In the genomic region with DNA sequence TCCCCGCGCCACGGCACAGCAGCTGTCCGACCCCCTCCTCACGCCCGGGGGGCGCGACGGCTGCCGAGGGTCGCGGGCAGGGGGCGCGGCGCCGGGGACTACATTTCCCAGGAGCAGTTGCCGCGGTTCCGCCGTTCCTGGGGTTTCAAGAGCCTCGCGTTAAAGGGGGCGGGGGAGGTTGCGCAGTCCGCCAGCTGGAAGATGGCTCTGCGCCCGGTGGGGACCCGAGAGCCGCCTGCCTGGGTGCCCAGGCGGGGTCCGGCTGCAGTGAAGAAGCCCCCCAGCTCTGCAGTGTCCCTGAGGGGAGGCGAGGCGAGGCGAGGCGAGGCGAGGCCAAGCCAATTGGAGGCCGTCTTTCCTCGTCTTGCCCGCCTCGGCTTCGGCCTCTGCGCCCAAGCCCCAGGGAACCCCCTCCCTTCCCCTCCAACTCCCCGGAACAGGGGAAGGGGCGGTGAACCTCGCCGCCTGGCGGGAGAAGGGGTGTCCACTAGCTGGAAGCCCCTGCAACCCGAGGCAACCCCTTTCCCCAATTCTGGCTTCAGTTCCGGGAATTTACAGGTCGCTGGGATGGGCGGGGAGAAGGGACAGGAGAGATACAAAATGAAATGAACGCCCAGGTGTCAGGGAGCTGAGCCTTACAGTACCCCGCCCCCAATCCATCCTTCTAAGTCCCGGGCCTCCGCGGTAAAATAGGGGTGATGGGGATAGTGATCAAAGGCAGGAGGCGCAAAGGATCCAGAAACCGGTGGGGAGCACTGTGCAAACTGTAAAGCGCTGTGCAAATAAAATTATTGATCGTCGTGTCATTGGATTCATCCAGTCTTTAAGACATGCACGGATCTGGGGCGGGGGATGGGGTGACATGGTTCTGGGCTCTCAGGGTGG, we compare ENCODE assay signal across 8 cellular contexts. TPM values are rescaled to one million over a fixed set of nuclear protein-coding genes. Genes with fewer than 3 reads are reported as not detected.
A peak's percentile ranks its signal among the peaks of the same experiment; 100 is the strongest.
DNase-seq lines count a peak whose midpoint lies in the region; ATAC-seq and TF ChIP-seq lines count a peak whose summit lies in the region.

No MANE protein-coding gene starts in this region.

- no peak for ATAC-seq in GM18861 (IDR thresholded peaks at IDR 0.05; ENCODE audit: unreplicated experiment)

- DNase-seq in BE2C (peak; percentile 78), GM20000 (ENCODE audit: low spot score) (peak; percentile 62), Peyer's patch (peak in 2 of 3 donors; percentile 75 to 80), left kidney (ENCODE audit: low read depth, low spot score) (peak; percentile 92), T-helper 9 cell (no peak)

- no peaks in the 10 kb centered on the region for H3K36me3 ChIP-seq in BE2C
- H3K36me3 ChIP-seq in Peyer's patch, result no peaks in the 10 kb centered on the region

- peak overlapping the region; percentile 63 for H3K4me3 Mint-ChIP-seq in stimulated activated naive CD8-positive, alpha-beta T cell treated with anti-CD3 and anti-CD28 coated beads, Interleukin-15, Interleukin-2, amounts not matched to agents 100 ng/mL and 50 ng/mL, for 24 hours

- no peak for TF ChIP-seq CTCF in BE2C (IDR thresholded peaks at IDR 0.05; ENCODE audit: low read depth, low read length)
- TF ChIP-seq CTCF in GM20000 (IDR thresholded peaks at IDR 0.05; ENCODE audit: extremely low read depth, missing control alignments), result no peak
- no peak for TF ChIP-seq CTCF in Peyer's patch (IDR thresholded peaks at IDR 0.05)

- peaks cover 4% of the 10 kb centered on the region; the same call in 1 of the 2 replicates for H3K4me1 ChIP-seq in BE2C
- H3K4me1 ChIP-seq in Peyer's patch, result peaks cover 0 to 39% (median 4%) of the 10 kb centered on the region in 4 donors

- no peaks in the 10 kb centered on the region for H3K27me3 ChIP-seq in BE2C
- H3K27me3 ChIP-seq in Peyer's patch, result no peaks in the 10 kb centered on the region

- H3K4me3 ChIP-seq in BE2C (ENCODE audit: low read depth, low read length), result peak overlapping the region; percentile 75
- peak overlapping the region; percentile 34 to 86 (median 58) for H3K4me3 ChIP-seq in Peyer's patch

- H3K9me3 ChIP-seq in BE2C, result no peaks in the 10 kb centered on the region
- H3K9me3 ChIP-seq in Peyer's patch, result no peaks in the 10 kb centered on the region

- no peak overlapping the region for H3K27ac Mint-ChIP-seq in stimulated activated naive CD8-positive, alpha-beta T cell treated with anti-CD3 and anti-CD28 coated beads, Interleukin-15, Interleukin-2, amounts not matched to agents 100 ng/mL and 50 ng/mL, for 24 hours

- H3K36me3 Mint-ChIP-seq in stimulated activated naive CD8-positive, alpha-beta T cell treated with anti-CD3 and anti-CD28 coated beads, Interleukin-15, Interleukin-2, amounts not matched to agents 100 ng/mL and 50 ng/mL, for 24 hours (ENCODE audit: low read depth), result no peaks in the 10 kb centered on the region

- peaks cover 31% of the 10 kb centered on the region for H3K4me1 Mint-ChIP-seq in stimulated activated naive CD8-positive, alpha-beta T cell treated with anti-CD3 and anti-CD28 coated beads, Interleukin-15, Interleukin-2, amounts not matched to agents 100 ng/mL and 50 ng/mL, for 24 hours (ENCODE audit: low read depth)

- TF ChIP-seq POLR2A in Peyer's patch (IDR thresholded peaks at IDR 0.05), result no peak

- peaks cover 48% of the 10 kb centered on the region for H3K27me3 Mint-ChIP-seq in stimulated activated naive CD8-positive, alpha-beta T cell treated with anti-CD3 and anti-CD28 coated beads, Interleukin-15, Interleukin-2, amounts not matched to agents 100 ng/mL and 50 ng/mL, for 24 hours

- peak overlapping the region; percentile 17 to 78 (median 64) for H3K27ac ChIP-seq in Peyer's patch
- peak overlapping the region; percentile 72 for H3K27ac ChIP-seq in cingulate gyrus (ENCODE audit: low read depth, low read length)

- H3K9me3 Mint-ChIP-seq in stimulated activated naive CD8-positive, alpha-beta T cell treated with anti-CD3 and anti-CD28 coated beads, Interleukin-15, Interleukin-2, amounts not matched to agents 100 ng/mL and 50 ng/mL, for 24 hours, result no peaks in the 10 kb centered on the region

RNA-seq across cellular contexts. Expression of gene GCAT, which starts 5.2 kb away (rescaled TPM):
- 24.4 TPM for polyA plus RNA-seq in BE2C (2012; ENCODE audit: insufficient read depth, insufficient read length, low read depth)
- 1 to 10 TPM; 3.8 to 9.3 (median 8.9) TPM for total RNA-seq in Peyer's patch

RNA-seq across cellular contexts. Expression of gene GALR3, which starts 20.6 kb away (rescaled TPM):
- not detected for polyA plus RNA-seq in BE2C (2012; ENCODE audit: insufficient read depth, insufficient read length, low read depth)
- not detected for total RNA-seq in Peyer's patch

RNA-seq across cellular contexts. Expression of gene ANKRD54, which starts 41.6 kb away (rescaled TPM):
- 95.5 TPM for polyA plus RNA-seq in BE2C (2012; ENCODE audit: insufficient read depth, insufficient read length, low read depth)
- total RNA-seq in Peyer's patch, result 10 to 100 TPM; 24.9 to 43.3 (median 33.8) TPM

RNA-seq across cellular contexts. Expression of gene EIF3L, which starts 46.7 kb away (rescaled TPM):
- 332 TPM for polyA plus RNA-seq in BE2C (2012; ENCODE audit: insufficient read depth, insufficient read length, low read depth)
- total RNA-seq in Peyer's patch, result 100 to 1,000 TPM; 123 to 229 (median 185) TPM
